8 cellular contexts compared by ENCODE assay signal in the genomic region with DNA sequence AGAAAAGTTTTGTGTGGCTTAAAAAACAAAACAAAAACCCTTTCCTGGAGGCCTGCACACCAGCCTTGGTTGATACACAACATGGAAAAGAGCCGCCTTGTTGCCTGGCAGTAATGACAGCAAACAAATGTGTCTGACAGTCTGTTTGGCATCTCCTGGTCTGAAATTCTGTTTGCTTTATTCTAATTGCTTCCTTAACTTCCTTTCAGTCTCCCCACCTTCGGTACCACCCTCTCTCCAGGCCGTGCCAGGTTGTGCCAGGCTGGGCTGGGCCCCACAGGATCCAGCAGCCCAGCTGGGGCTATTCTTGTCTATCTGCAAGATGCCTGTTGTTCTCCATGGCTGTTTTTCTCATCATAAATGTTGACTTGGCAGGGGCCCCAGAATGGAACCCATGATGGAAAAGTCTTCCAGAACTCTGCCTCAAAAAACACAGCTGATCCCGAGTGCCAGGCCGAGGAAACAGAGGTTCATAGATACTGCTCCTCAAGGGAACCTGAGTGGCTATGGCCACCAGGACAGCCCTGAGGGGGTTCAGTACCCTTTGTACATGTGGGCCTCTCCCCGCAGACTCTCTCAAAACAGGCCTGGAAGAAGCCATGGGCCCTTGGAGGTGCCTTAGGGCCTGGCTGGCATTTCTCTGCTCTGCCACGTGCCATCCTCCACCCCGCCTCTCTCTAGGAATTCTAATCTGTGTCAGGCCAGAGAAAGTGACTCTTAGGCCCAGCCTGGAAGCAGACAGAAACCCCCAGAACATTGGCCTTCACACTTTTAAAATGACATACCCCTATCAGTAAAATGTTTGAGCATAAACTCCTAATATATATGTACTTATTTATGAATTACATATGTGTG. TPM values are rescaled to one million over a fixed set of nuclear protein-coding genes. Genes with fewer than 3 reads are reported as not detected.
DNase-seq lines count a peak whose midpoint lies in the region; ATAC-seq and TF ChIP-seq lines count a peak whose summit lies in the region.

No MANE protein-coding gene starts in this region.

- H3K9ac ChIP-seq in skeletal muscle tissue (ENCODE audit: low read depth in 1 of 3, low read length in 3 of 3): peak overlapping the region; percentile 23 to 55 (median 24)

- H3K36me3 ChIP-seq in skeletal muscle tissue (ENCODE audit: control insufficient read depth in 3 of 3, insufficient read depth in 3 of 3, low read length in 3 of 3): no peaks in the 10 kb centered on the region

- no peaks in the 10 kb centered on the region for H3K27me3 ChIP-seq in layer of hippocampus (ENCODE audit: control insufficient read depth, insufficient read depth, low read length)
- H3K27me3 ChIP-seq in skeletal muscle tissue (ENCODE audit: control insufficient read depth in 3 of 3, insufficient read depth in 3 of 3, low read length in 3 of 3): no peaks in the 10 kb centered on the region

- CTCF ChIA-PET in HEK293T (lab: Yijun Ruan, JAX): interaction anchor here (0.7 kb wide), 1 partner anchor 72 kb away, joined by 3 read pairs; no protein-coding TSS in a partner anchor

- H3K4me3 ChIP-seq in skeletal muscle tissue (ENCODE audit: low read length in 3 of 3): no peak overlapping the region

- POLR2A ChIA-PET in HEK293T (lab: Yijun Ruan, JAX): no interaction called here

- H3K9me3 ChIP-seq in skeletal muscle tissue (ENCODE audit: control insufficient read depth in 3 of 3, low read length in 3 of 3): no peaks in the 10 kb centered on the region

- H3K27ac ChIP-seq in angular gyrus (ENCODE audit: low read depth, low read length): peak overlapping the region; percentile 98
- peak overlapping the region; percentile 99 for H3K27ac ChIP-seq in layer of hippocampus (ENCODE audit: low read depth, low read length)
- H3K27ac ChIP-seq in skeletal muscle tissue (ENCODE audit: low read depth, low read length): peak overlapping the region; percentile 96

- DNase-seq in NCI-H1417 (lab: John Stamatoyannopoulos, UW) (peak in 2 of 3 experiments; percentile 49 to 79), CD1c-positive myeloid dendritic cell (ENCODE audit: extremely low spot score) (no peak), HEK293T (ENCODE audit: extremely low spot score) (no peak)

- H3K4me1 ChIP-seq in skeletal muscle tissue (ENCODE audit: control insufficient read depth in 3 of 3, insufficient read depth in 3 of 3, low read length in 3 of 3): peaks cover 62 to 69% (median 65%) of the 10 kb centered on the region in 3 donors

- ATAC-seq in GM18517 (IDR thresholded peaks at IDR 0.05; ENCODE audit: unreplicated experiment): no peak
- ATAC-seq in GM21619 (IDR thresholded peaks at IDR 0.05; ENCODE audit: unreplicated experiment): no peak

TF ChIP-seq in HEK293T, 16 proteins besides CTCF, POLR2A, EP300 and RAD21:
- no peak for TF ChIP-seq TARDBP (IDR thresholded peaks at IDR 0.05)
- TF ChIP-seq FOXA1 (IDR thresholded peaks at IDR 0.05): no peak
- no peak for TF ChIP-seq SP1 (IDR thresholded peaks at IDR 0.05)
- no peak for TF ChIP-seq CTBP1 (IDR thresholded peaks at IDR 0.05; ENCODE audit: borderline replicate concordance)
- TF ChIP-seq L3MBTL2 (conservative IDR thresholded peaks at IDR 0.05): no peak

RNA-seq across cellular contexts. Expression of a gene that starts 50.5 kb away (rescaled TPM):
- total RNA-seq in skeletal muscle tissue: 21.9 TPM

Comparison
In these comparisons a context has a peak if more than half of its experiments do, and no peak if none do; other contexts are left out.
1. DNase-seq: peak in NCI-H1417 (2 of 3); none in CD1c-positive myeloid dendritic cell (single experiment) and HEK293T (single experiment).
2. Peak in every context shown above with its lines, with median percentiles within 50 percentile points of each other: H3K27ac ChIP-seq.